Comparison of ENCODE assay signal across 12 cellular contexts in the genomic region with DNA sequence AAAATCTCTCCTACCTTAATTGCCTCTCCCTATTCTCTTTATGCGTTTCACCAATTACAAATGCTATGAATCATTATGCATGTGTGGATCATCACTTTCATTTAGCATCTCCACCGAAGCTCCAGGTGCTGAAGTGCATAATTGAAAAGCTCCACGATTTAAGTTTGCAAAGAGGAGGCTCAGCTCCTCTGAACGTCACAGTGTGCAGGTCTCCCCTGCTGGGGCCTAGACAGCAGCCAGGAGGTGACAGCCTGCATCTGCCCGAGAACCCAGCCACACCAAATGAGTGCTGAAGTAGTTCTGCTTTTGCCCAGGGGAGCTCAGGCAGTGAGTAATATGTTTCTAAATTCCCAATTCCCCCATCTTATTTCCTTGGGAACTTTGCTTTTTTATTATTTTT.
"Had no signal": no experiment of that assay in that cellular context is flagged by ENCODE, and none has a peak within 500 bp of the region (broad histone marks: within the 10 kb centered on the region; RNA-seq: fewer than 3 reads in every experiment).

No MANE protein-coding gene starts in this region.

- H3K9me3 ChIP-seq: left lung had no signal

- ATAC-seq: activated CD4-positive, CD25-positive, alpha-beta regulatory T cell treated with anti-CD3 and anti-CD28 coated beads, Interleukin-2, amount 50 U/mL, for 24 hours; left lung; sciatic nerve; stimulated activated naive CD8-positive, alpha-beta T cell treated with anti-CD3 and anti-CD28 coated beads, Interleukin-15, amount 100 ng/mL, for 72 hours had no signal

- H3K27ac ChIP-seq: left lung, parathyroid adenoma had no signal

- DNase-seq: activated CD4-positive, alpha-beta T cell treated with anti-CD3 and anti-CD28 coated beads, Interleukin-2, amount 50 U/mL, for 4 hours; activated gamma-delta T cell; effector CD4-positive, alpha-beta T cell; left lung; midbrain; stimulated activated CD4-positive, alpha-beta T cell treated with anti-CD3 and anti-CD28 coated beads, Interleukin-4, amount 100 ng/mL, for 1 hour; stimulated activated naive CD8-positive, alpha-beta T cell treated with anti-CD3 and anti-CD28 coated beads, Interleukin-15, amount 100 ng/mL, for 72 hours; trophoblast cell had no signal

- H3K4me3 ChIP-seq: left lung, smooth muscle cell had no signal

- H3K4me1 ChIP-seq: left lung, parathyroid adenoma had no signal

- H3K36me3 ChIP-seq: left lung had no signal

- H3K27me3 ChIP-seq: left lung had no signal
